Comparison of ENCODE assay signal across 8 cellular contexts in the genomic region with DNA sequence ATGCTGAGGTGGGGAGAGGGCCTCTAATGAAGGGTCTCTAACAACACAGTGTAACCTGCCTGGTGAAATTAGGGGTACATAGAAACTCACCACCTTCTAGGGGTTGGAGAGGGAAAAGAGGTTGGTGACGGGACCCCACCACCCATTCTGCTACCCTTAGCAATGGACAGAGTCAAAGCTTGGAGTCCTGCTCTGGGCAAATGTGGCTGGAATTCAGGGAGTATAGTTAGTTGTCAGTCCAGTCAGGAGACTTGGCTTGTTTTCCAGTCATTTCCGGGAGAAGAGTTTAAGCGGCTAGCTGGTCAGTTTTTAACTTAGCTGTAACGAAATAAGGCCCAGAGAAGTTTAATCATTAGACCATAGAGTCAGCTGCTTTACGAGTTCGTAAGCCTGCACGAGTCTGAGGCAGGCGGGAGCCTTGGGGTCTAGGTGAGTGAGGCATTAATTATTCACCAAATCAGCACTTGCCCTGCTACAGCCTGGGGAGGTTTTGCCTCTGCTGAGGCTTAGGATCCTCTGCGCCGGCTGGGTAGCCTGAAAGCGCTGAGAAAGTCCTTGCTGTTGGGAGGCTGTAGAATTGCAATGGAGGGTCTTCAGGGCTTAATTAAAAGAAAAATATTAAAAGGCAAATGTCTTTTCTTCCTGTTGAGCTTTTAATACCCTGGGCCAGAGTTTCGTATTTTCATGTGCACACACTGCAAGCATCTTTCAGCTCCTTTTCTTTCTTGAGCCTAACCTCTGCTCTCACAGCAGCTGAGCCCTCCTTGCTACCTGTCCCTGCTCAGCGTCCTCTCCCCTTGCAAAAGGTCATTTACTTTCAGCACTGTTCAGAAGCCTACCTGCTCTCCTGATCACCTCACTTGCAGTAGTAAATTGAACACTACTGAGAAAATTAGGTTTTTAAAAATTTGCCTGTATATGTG. TPM values are rescaled to one million over a fixed set of nuclear protein-coding genes. Genes with fewer than 3 reads are reported as not detected.
DNase-seq lines count a peak whose midpoint lies in the region; ATAC-seq and TF ChIP-seq lines count a peak whose summit lies in the region.

No MANE protein-coding gene starts in this region.

- TF ChIP-seq POLR2A in adrenal gland (IDR thresholded peaks at IDR 0.05), result no peak

- H3K9me3 Mint-ChIP-seq in CD4-positive, alpha-beta T cell, result no peaks in the 10 kb centered on the region

- H3K27me3 Mint-ChIP-seq in CD4-positive, alpha-beta T cell, result peaks cover 66% of the 10 kb centered on the region

- WGBS in adrenal gland, 4 donors, result 60 to 74% (median 70%) methylated on average over 13 of the region's 13 CpGs

- H3K27ac ChIP-seq in CD4-positive, alpha-beta T cell (ENCODE audit: low read depth, low read length), result no peak overlapping the region
- H3K27ac ChIP-seq in adrenal gland, result no peak overlapping the region

- no peak overlapping the region for H3K27ac Mint-ChIP-seq in CD4-positive, alpha-beta T cell

- peaks cover 0 to 23% of the 10 kb centered on the region in 2 donors for H3K4me1 ChIP-seq in adrenal gland (replicated peaks in 1 of 2)

- peak overlapping the region; percentile 77 for H3K4me3 Mint-ChIP-seq in CD4-positive, alpha-beta T cell

- TF ChIP-seq CTCF in CD4-positive, alpha-beta T cell (IDR thresholded peaks at IDR 0.05), result no peak
- no peak for TF ChIP-seq CTCF in adrenal gland (IDR thresholded peaks at IDR 0.05)

- H3K9me3 ChIP-seq in CD4-positive, alpha-beta T cell (ENCODE audit: control insufficient read depth, low read length), result no peaks in the 10 kb centered on the region
- no peaks in the 10 kb centered on the region for H3K9me3 ChIP-seq in adrenal gland (replicated peaks in 1 of 3)

- H3K36me3 ChIP-seq in adrenal gland (replicated peaks in 1 of 2), result no peaks in the 10 kb centered on the region

- peaks cover 12% of the 10 kb centered on the region for H3K4me1 Mint-ChIP-seq in CD4-positive, alpha-beta T cell (ENCODE audit: low read depth)

- POLR2A ChIA-PET in CD4-positive, alpha-beta T cell (lab: Charles Lee), result no interaction called here

- no peak for DNase-seq in CD4-positive, alpha-beta T cell
- DNase-seq in cerebellar cortex (ENCODE audit: low spot score) (peak; percentile 16), myocyte (ENCODE audit: low read depth) (peak; percentile 25), DMS153 treated with DMSO at 0.1 percent for 48 hours (lab: John Stamatoyannopoulos, UW; ENCODE audit: unreplicated experiment) (no peak), adrenal gland (no peak), GM19240 (ENCODE audit: insufficient read length, low spot score) (no peak)

- intact Hi-C loops in CD4-positive, alpha-beta T cell (cut with DNase I, micrococcal nuclease), result no loop called here
- intact Hi-C loops in adrenal gland (cut with DNase I), result loop anchor here in 1 of 2 donors (10.0 kb wide), 1 partner anchor 110 kb away; the partner anchor contains the start of gene DLD

- H3K4me3 ChIP-seq in adrenal gland, result no peak overlapping the region

- peaks cover 54% of the 10 kb centered on the region for H3K27me3 ChIP-seq in CD4-positive, alpha-beta T cell (ENCODE audit: control insufficient read depth, insufficient read depth, low read length)
- H3K27me3 ChIP-seq in adrenal gland, result peaks cover 8% of the 10 kb centered on the region

- CTCF ChIA-PET in CD4-positive, alpha-beta T cell (lab: Charles Lee), result no interaction called here

- no peaks in the 10 kb centered on the region for H3K36me3 Mint-ChIP-seq in CD4-positive, alpha-beta T cell (ENCODE audit: low read depth)

- ATAC-seq in CD4-positive, alpha-beta T cell (ENCODE audit: poor library complexity), result no peak
- ATAC-seq in HG02759 (IDR thresholded peaks at IDR 0.05; ENCODE audit: unreplicated experiment) (peak; percentile 69), HG02938 (IDR thresholded peaks at IDR 0.05; ENCODE audit: unreplicated experiment) (no peak)

RNA-seq across cellular contexts. Expression of gene LAMB1, which starts 1.5 kb away (rescaled TPM):
- total RNA-seq in CD4-positive, alpha-beta T cell, result not detected
- total RNA-seq in myocyte, result 105 and 123 TPM in 2 replicates
- polyA plus RNA-seq in myocyte (2012), result 121 TPM
- total RNA-seq in adrenal gland, result 100 to 1,000 TPM in 1 of 8 donors, 10 to 100 TPM in 7; 48.6 to 114 (median 85.6) TPM
- 100 to 1,000 TPM in 2 of 3 donors, 10 to 100 TPM in 1; 73.6 to 164 (median 144) TPM for polyA plus RNA-seq in adrenal gland

Comparison
In these comparisons a context has a peak if more than half of its experiments do, and no peak if none do; other contexts are left out.
1. DNase-seq: peak in cerebellar cortex (single experiment) and myocyte (single experiment); none in CD4-positive, alpha-beta T cell (0 of 10), DMS153 treated with DMSO at 0.1 percent for 48 hours (single experiment), adrenal gland (0 of 7) and GM19240 (single experiment).
2. RNA of gene LAMB1, which starts 1.5 kb away (total RNA-seq): 105 to 123 TPM in myocyte and 48.6 to 114 TPM in adrenal gland; not detected in CD4-positive, alpha-beta T cell; every median in the first group is over 10 times any median in the second.